Comparison of ENCODE assay signal across 8 cellular contexts in genomic region chr5:34190466-34190865, GRCh38.
DNase-seq lines count a peak whose midpoint lies in the region; ATAC-seq, FAIRE-seq and TF ChIP-seq lines count a peak whose summit lies in the region.
"Not testable (repeated sequence)": the region's sequence is repeated elsewhere in the genome, so short reads cannot be mapped to it uniquely, and the experiment has no call there.

No MANE protein-coding gene starts in this region.

- DNase-seq in M059J (ENCODE audit: low read depth): peak; percentile 5
- DNase-seq in activated CD4-positive, alpha-beta T cell treated with anti-CD3 and anti-CD28 coated beads, Interleukin-2, amount 10 ng/mL, durations not matched to agents 24 days and 14 days: peak; percentile 73
- not testable (repeated sequence) for DNase-seq in GM12878 (ENCODE audit: low read depth, low spot score)
- DNase-seq in fibroblast of pulmonary artery (ENCODE audit: low read depth): peak; percentile 0
- peak; percentile 19 for DNase-seq in hepatocyte (ENCODE audit: low spot score)
- DNase-seq in mesenteric fat pad (ENCODE audit: low spot score): peak; percentile 95
- peak; percentile 90 for DNase-seq in spleen
- DNase-seq in vagina (ENCODE audit: extremely low spot score in 2 of 2): peak; percentile 90 to 96

- intact Hi-C loops in activated CD4-positive, alpha-beta T cell treated with anti-CD3 and anti-CD28 coated beads, Interleukin-2, amount 10 ng/mL, durations not matched to agents 24 days and 14 days (cut with micrococcal nuclease); GM12878 (cut with micrococcal nuclease; ENCODE audit: unreplicated experiment); spleen (cut with DNase I; ENCODE audit: low total_unique reads); vagina (cut with DNase I): not testable (repeated sequence)

- H3K27me3 Mint-ChIP-seq in activated CD4-positive, alpha-beta T cell treated with anti-CD3 and anti-CD28 coated beads, Interleukin-2, amount 10 ng/mL, durations not matched to agents 24 days and 14 days: not testable (repeated sequence)

- not testable (repeated sequence) for ATAC-seq in GM12878

- not testable (repeated sequence) for H3K36me3 Mint-ChIP-seq in activated CD4-positive, alpha-beta T cell treated with anti-CD3 and anti-CD28 coated beads, Interleukin-2, amount 10 ng/mL, durations not matched to agents 24 days and 14 days (ENCODE audit: low read depth)

- SMC1A ChIA-PET in GM12878 (lab: Charles Lee; ENCODE audit: uncharacterized antibody, unreplicated experiment): not testable (repeated sequence)

- H2AFZ ChIP-seq in GM12878 (ENCODE audit: control insufficient read depth, low read depth, low read length); hepatocyte: not testable (repeated sequence)

- TF ChIP-seq EP300 in GM12878 (IDR thresholded peaks at IDR 0.05; ENCODE audit: borderline replicate concordance in 1 of 2, control insufficient read depth in 1 of 2, low read depth in 2 of 2, low read length in 2 of 2): not testable (repeated sequence)

- H3K9me3 ChIP-seq in GM12878 (replicated peaks; ENCODE audit: control insufficient read depth, insufficient read depth, low read length); hepatocyte (ENCODE audit: low read depth); spleen; vagina: not testable (repeated sequence)

- H3K4me1 ChIP-seq in GM12878 (ENCODE audit: control insufficient read depth, insufficient read depth, low read length); hepatocyte (ENCODE audit: insufficient read depth); spleen; vagina: not testable (repeated sequence)

- TF ChIP-seq POLR2A in GM12878 (IDR thresholded peaks at IDR 0.05; ENCODE audit: low read depth, low read length); spleen (IDR thresholded peaks at IDR 0.05); vagina (IDR thresholded peaks at IDR 0.05): not testable (repeated sequence)

- H3K9me3 Mint-ChIP-seq in activated CD4-positive, alpha-beta T cell treated with anti-CD3 and anti-CD28 coated beads, Interleukin-2, amount 10 ng/mL, durations not matched to agents 24 days and 14 days: not testable (repeated sequence)

- not testable (repeated sequence) for BruUV-seq in GM12878 (replicated peaks; lab: Mats Ljungman, UMichigan)

- not testable (repeated sequence) for H3K4me2 ChIP-seq in GM12878 (ENCODE audit: control insufficient read depth, insufficient read depth); hepatocyte

- not testable (repeated sequence) for H3K4me3 Mint-ChIP-seq in activated CD4-positive, alpha-beta T cell treated with anti-CD3 and anti-CD28 coated beads, Interleukin-2, amount 10 ng/mL, durations not matched to agents 24 days and 14 days

- H3K27me3 ChIP-seq in GM12878 (replicated peaks in 1 of 2; ENCODE audit: control insufficient read depth in 2 of 2, insufficient read depth in 2 of 2, low read length in 1 of 2); hepatocyte; spleen (replicated peaks in 1 of 7); vagina: not testable (repeated sequence)

- WGBS in GM12878 (ENCODE audit: insufficient coverage, insufficient replicate concordance, low lambda C conversion rate, missing lambda C conversion rate): 95% methylated on average over 15 of the region's 16 CpGs
- WGBS in hepatocyte (ENCODE audit: low lambda C conversion rate, missing lambda C conversion rate): 97% methylated on average over 16 of the region's 16 CpGs
- 94 to 98% (median 96%) methylated on average over 14 to 16 of the region's 16 CpGs for WGBS in spleen, 5 donors

- TF ChIP-seq RAD21 in GM12878 (IDR thresholded peaks at IDR 0.05; ENCODE audit: insufficient read depth, low read depth, low read length): not testable (repeated sequence)

- in situ Hi-C loops in GM12878 (cut with MboI): loop anchor here (25.0 kb wide), 1 partner anchor 672 kb away; no protein-coding TSS in a partner anchor

- not testable (repeated sequence) for H3K4me3 ChIP-seq in GM12878; fibroblast of pulmonary artery (replicated peaks; ENCODE audit: low read depth, low read length); hepatocyte; spleen; vagina

- POLR2A ChIA-PET in GM12878 (lab: Charles Lee): interaction anchor here (0.6 kb wide), 1 partner anchor 324 kb away, joined by 4 read pairs; no protein-coding TSS in a partner anchor

- not testable (repeated sequence) for H3K9ac ChIP-seq in GM12878 (ENCODE audit: control insufficient read depth, insufficient read depth, low read length)

- not testable (repeated sequence) for TF ChIP-seq CTCF in GM12878 (IDR thresholded peaks at IDR 0.05 in 2 of 3, conservative IDR thresholded peaks at IDR 0.05 in 1 of 3; ENCODE audit: control insufficient read depth in 2 of 3, extremely low read depth in 1 of 3, insufficient read depth in 1 of 3, low read depth in 3 of 3, low read length in 3 of 3); fibroblast of pulmonary artery (IDR thresholded peaks at IDR 0.05; ENCODE audit: low read length, missing control alignments); hepatocyte (IDR thresholded peaks at IDR 0.05; ENCODE audit: poor library complexity); spleen (IDR thresholded peaks at IDR 0.05 in 8 of 11, conservative IDR thresholded peaks at IDR 0.05 in 3 of 11); vagina (IDR thresholded peaks at IDR 0.05)

- RAD21 ChIA-PET in GM12878 (lab: Charles Lee; ENCODE audit: unreplicated experiment): not testable (repeated sequence)

- not testable (repeated sequence) for H4K20me1 ChIP-seq in GM12878 (ENCODE audit: control insufficient read depth, insufficient read depth); hepatocyte (ENCODE audit: insufficient read depth, poor library complexity, severe bottlenecking)

- not testable (repeated sequence) for H3K9me2 ChIP-seq in hepatocyte (replicated peaks; ENCODE audit: insufficient read depth)

- not testable (repeated sequence) for H3K27ac ChIP-seq in GM12878 (ENCODE audit: control insufficient read depth, insufficient read depth); hepatocyte; spleen; vagina

- CTCF ChIA-PET in GM12878 (lab: Yijun Ruan, JAX): not testable (repeated sequence)

- H3K36me3 ChIP-seq in GM12878 (ENCODE audit: control insufficient read depth in 2 of 2, insufficient read depth in 2 of 2, low read length in 1 of 2); hepatocyte (replicated peaks; ENCODE audit: insufficient read depth, low read depth); vagina: not testable (repeated sequence)
- peaks cover 0 to 49% (median 31%) of the 10 kb centered on the region in 6 donors for H3K36me3 ChIP-seq in spleen

- FAIRE-seq in GM12878 (lab: Jason Lieb, UNC): not testable (repeated sequence)

- not testable (repeated sequence) for H3K79me2 ChIP-seq in GM12878 (ENCODE audit: control insufficient read depth, insufficient read depth, low read length); hepatocyte

- not testable (repeated sequence) for H3K4me1 Mint-ChIP-seq in activated CD4-positive, alpha-beta T cell treated with anti-CD3 and anti-CD28 coated beads, Interleukin-2, amount 10 ng/mL, durations not matched to agents 24 days and 14 days

- not testable (repeated sequence) for H3K27ac Mint-ChIP-seq in activated CD4-positive, alpha-beta T cell treated with anti-CD3 and anti-CD28 coated beads, Interleukin-2, amount 10 ng/mL, durations not matched to agents 24 days and 14 days

TF ChIP-seq in GM12878, 131 proteins besides CTCF, POLR2A, EP300 and RAD21:
- TF ChIP-seq PRDM15 (CRISPR knock-in tag; IDR thresholded peaks at IDR 0.05): peak; percentile 54; the same call in 1 of the 2 replicates
TF ChIP-seq in GM12878: peak in this region for 1; not testable (repeated sequence) for 130.
